ENCODE assay signal across 11 cellular contexts in the genomic region with DNA sequence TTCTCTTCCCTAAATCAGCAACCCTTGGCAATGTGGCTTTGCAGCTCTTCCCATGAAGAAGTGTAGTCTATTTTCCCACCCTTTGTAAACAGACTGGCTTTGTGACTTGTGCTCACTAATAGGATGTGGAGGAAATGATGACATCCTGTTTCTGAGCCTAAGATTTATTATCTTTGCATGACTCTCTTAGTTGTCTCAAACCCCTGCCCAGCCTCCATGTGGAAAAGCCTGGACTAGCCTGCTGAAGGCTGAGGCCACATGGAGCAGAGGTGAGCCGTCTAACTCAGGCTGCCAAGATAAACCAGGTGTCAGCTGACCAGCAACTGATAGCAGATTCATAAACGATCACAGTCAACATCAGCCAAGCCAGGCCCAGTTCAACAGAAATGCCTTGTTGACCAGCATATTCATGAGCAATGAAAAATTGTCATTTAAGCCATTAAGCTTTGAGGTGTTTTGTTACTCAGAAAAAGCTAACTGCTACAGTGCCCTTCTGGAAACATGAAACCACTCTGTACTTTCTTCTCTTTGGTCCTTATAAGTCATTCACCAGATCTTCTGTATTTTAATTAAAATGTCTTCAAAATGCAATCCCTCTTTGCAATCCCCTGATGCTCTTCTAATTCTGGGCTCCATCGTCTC.
DNase-seq lines count a peak whose midpoint lies in the region; ATAC-seq and TF ChIP-seq lines count a peak whose summit lies in the region.
"Had no signal": no experiment of that assay in that cellular context is flagged by ENCODE, and none has a peak within 500 bp of the region (broad histone marks: within the 10 kb centered on the region; RNA-seq: fewer than 3 reads in every experiment).

No MANE protein-coding gene starts in this region.

- no peak overlapping the region for H3K4me3 ChIP-seq in fibroblast of villous mesenchyme (ENCODE audit: low read depth, low read length)
- H3K4me3 ChIP-seq: left ventricle myocardium inferior had no signal

- ATAC-seq in HG03139 (IDR thresholded peaks at IDR 0.05; ENCODE audit: unreplicated experiment) (no peak), HG02840 (IDR thresholded peaks at IDR 0.05; ENCODE audit: low FRiP score, unreplicated experiment) (no peak), HG02610 (IDR thresholded peaks at IDR 0.05; ENCODE audit: unreplicated experiment) (no peak)

- DNase-seq in SKM-1 treated with dmso at 0.1 percent for 144 hours (lab: John Stamatoyannopoulos, UW; ENCODE audit: unreplicated experiment) (peak; percentile 0), SKM-1 (lab: John Stamatoyannopoulos, UW; ENCODE audit: unreplicated experiment) (no peak), RKO (ENCODE audit: low spot score) (peak; percentile 79), fibroblast of villous mesenchyme (ENCODE audit: low read depth) (peak; percentile 29), stromal cell of bone marrow (ENCODE audit: low read depth) (peak; percentile 48)
- DNase-seq: activated naive CD4-positive, alpha-beta T cell; left ventricle myocardium inferior; WERI-Rb-1 had no signal

- no peak for TF ChIP-seq CTCF in fibroblast of villous mesenchyme (IDR thresholded peaks at IDR 0.05; ENCODE audit: insufficient read depth, low read depth, low read length)
